10 cellular contexts compared by ENCODE assay signal in the genomic region with DNA sequence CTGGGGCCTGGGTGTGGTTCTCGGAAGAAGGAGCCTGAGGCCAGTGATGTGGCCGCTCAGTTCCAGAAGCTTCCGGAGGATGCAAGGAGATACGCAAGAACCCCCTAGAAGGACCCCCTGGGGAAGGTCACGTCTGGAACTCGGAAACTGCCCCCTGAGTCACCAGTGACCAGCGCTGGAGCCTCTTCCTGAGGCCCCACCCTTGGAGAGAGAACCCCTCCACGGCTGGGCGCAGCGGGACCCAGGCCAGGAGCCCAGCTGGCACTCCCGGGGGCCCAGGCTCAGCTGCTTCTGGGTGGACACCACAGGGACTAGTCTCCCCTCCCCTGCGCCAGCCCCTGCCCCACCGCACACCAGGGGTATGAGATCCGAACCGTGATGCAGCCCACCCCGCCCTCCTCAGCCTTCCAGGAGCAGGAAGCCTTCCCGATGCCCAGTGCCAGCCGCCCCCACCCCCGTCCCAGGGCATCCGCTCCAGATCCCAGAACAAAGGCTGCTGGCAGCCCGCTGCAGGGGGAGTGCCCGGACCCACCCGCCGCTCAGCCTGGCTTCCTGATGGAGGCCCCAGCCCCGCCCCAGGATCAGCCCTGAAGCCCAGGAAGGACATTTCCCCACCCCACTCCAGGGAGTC. TPM values are rescaled to one million over a fixed set of nuclear protein-coding genes. Genes with fewer than 3 reads are reported as not detected.
DNase-seq lines count a peak whose midpoint lies in the region; ATAC-seq and TF ChIP-seq lines count a peak whose summit lies in the region.
"Had no signal": no experiment of that assay in that cellular context is flagged by ENCODE, and none has a peak within 500 bp of the region (broad histone marks: within the 10 kb centered on the region; RNA-seq: fewer than 3 reads in every experiment).

No MANE protein-coding gene starts in this region.

- no peak overlapping the region for H4K8ac ChIP-seq in H9 (replicated peaks; ENCODE audit: insufficient read length, low read depth, low read length)

- peaks cover 4% of the 10 kb centered on the region; the same call in 1 of the 2 replicates for H3K79me2 ChIP-seq in H9 (ENCODE audit: insufficient read depth, low read length)

- H3K27ac ChIP-seq in H9 (ENCODE audit: insufficient read length, low read depth, low read length), result no peak overlapping the region
- peak overlapping the region; percentile 90 to 92 for H3K27ac ChIP-seq in right atrium auricular region
- peak overlapping the region in 15 of 21 experiments; percentile 13 to 87 (median 78) for H3K27ac ChIP-seq in skin epidermis

- DNase-seq in H9, result peak; percentile 32
- peak; percentile 50 for DNase-seq in astrocyte of the hippocampus (ENCODE audit: low read depth, low spot score)
- DNase-seq in right atrium auricular region (ENCODE audit: low spot score), result no peak
- no peak for DNase-seq in NCI-H146 treated with DMSO at 0.1 percent for 48 hours (lab: John Stamatoyannopoulos, UW; ENCODE audit: unreplicated experiment)
- DNase-seq in SIG-M5 treated with dmso at 0.1 percent for 504 hours (lab: John Stamatoyannopoulos, UW; ENCODE audit: unreplicated experiment), result no peak

- H2BK5ac ChIP-seq in H9 (ENCODE audit: insufficient read length, low read length), result no peak overlapping the region

- no peak overlapping the region for H3K4me3 Mint-ChIP-seq in H9
- H3K4me3 Mint-ChIP-seq: dendritic cell treated with granulocyte-macrophage colony-stimulating factor and Interleukin-4, amounts not matched to agents 40 ng/mL and 50 ng/mL, for 4 days; nephron progenitor cell had no signal

- no peak overlapping the region for H3K18ac ChIP-seq in H9 (ENCODE audit: insufficient read length, low read depth, low read length)

- no peak overlapping the region; the same call in 1 of the 2 replicates for H3K4ac ChIP-seq in H9 (ENCODE audit: low read depth, low read length)

- H3K79me1 ChIP-seq in H9 (ENCODE audit: insufficient read depth, low read depth, low read length, poor library complexity, severe bottlenecking), result peaks cover 6% of the 10 kb centered on the region

- no peak overlapping the region for H2AFZ ChIP-seq in H9 (ENCODE audit: low read length)

- H3K27me3 ChIP-seq in H9 (ENCODE audit: insufficient read depth, low read length) (no peaks in the 10 kb centered on the region), right atrium auricular region (no peaks in the 10 kb centered on the region)

- H3K9me3 ChIP-seq in H9 (ENCODE audit: control insufficient read depth, low read depth, low read length), result no peaks in the 10 kb centered on the region
- no peaks in the 10 kb centered on the region for H3K9me3 ChIP-seq in right atrium auricular region

- H3K23me2 ChIP-seq in H9 (ENCODE audit: insufficient read length, low read depth, low read length, poor library complexity, severe bottlenecking), result peaks cover 3% of the 10 kb centered on the region

- H4K91ac ChIP-seq in H9 (ENCODE audit: insufficient read length, low read depth, low read length), result peak overlapping the region; percentile 47

- no peak overlapping the region for H2BK12ac ChIP-seq in H9 (ENCODE audit: insufficient read length, low read depth, low read length)

- peaks cover 33 to 61% of the 10 kb centered on the region in 2 experiments for H3K4me1 Mint-ChIP-seq in H9

- no peak overlapping the region for H4K5ac ChIP-seq in H9 (ENCODE audit: insufficient read length, low read depth, low read length)

- no peak overlapping the region for H2BK15ac ChIP-seq in H9 (ENCODE audit: low read depth, low read length)

- no peak for ATAC-seq in HG02852 (IDR thresholded peaks at IDR 0.05; ENCODE audit: unreplicated experiment)
- no peak for ATAC-seq in GM18858 (IDR thresholded peaks at IDR 0.05; ENCODE audit: unreplicated experiment)

- H3K4me2 ChIP-seq in H9 (ENCODE audit: insufficient read depth, insufficient read length, low read length), result no peak overlapping the region

- no peak overlapping the region for H3K4me3 ChIP-seq in right atrium auricular region
- no peak overlapping the region for H3K4me3 ChIP-seq in skin epidermis

- no CpG with 5 or more reads among the region's 25 CpGs for WGBS in H9 (ENCODE audit: extremely low coverage, insufficient read length, low lambda C conversion rate)

- no peak overlapping the region for H3K56ac ChIP-seq in H9 (ENCODE audit: insufficient read length, low read depth, low read length)

- H3K27me3 Mint-ChIP-seq in H9 (ENCODE audit: low read depth), result no peaks in the 10 kb centered on the region

- no peak overlapping the region for H2AK5ac ChIP-seq in H9 (ENCODE audit: insufficient read length, low read length)

- no peaks in the 10 kb centered on the region for H3K9me3 Mint-ChIP-seq in H9
- H3K9me3 Mint-ChIP-seq: dendritic cell treated with granulocyte-macrophage colony-stimulating factor and Interleukin-4, amounts not matched to agents 40 ng/mL and 50 ng/mL, for 4 days; nephron progenitor cell had no signal

- no peak overlapping the region for H3T11ph ChIP-seq in H9 (ENCODE audit: low read length)

- H4K20me1 ChIP-seq in H9 (ENCODE audit: control insufficient read depth, insufficient read depth, insufficient read length), result no peaks in the 10 kb centered on the region

- H3K4me1 ChIP-seq in H9 (ENCODE audit: insufficient read depth, low read length) (peaks cover 2% of the 10 kb centered on the region; the same call in 1 of the 2 replicates), right atrium auricular region (peaks cover 0 to 96% of the 10 kb centered on the region in 2 donors)

- no peak overlapping the region for H3K23ac ChIP-seq in H9 (ENCODE audit: insufficient read length, low read depth, low read length)

- peak overlapping the region; percentile 50; the same call in 1 of the 2 replicates for H3K14ac ChIP-seq in H9 (ENCODE audit: insufficient read depth, low read length)

- H3K9ac ChIP-seq in H9 (ENCODE audit: extremely low read depth, insufficient read length, low read length), result no peak overlapping the region

- no peak overlapping the region for H2BK120ac ChIP-seq in H9 (ENCODE audit: low read depth, low read length, poor library complexity, severe bottlenecking)

- H3K27ac Mint-ChIP-seq in H9, result no peak overlapping the region; a peak in 1 of 7 replicates
- H3K27ac Mint-ChIP-seq: dendritic cell treated with granulocyte-macrophage colony-stimulating factor and Interleukin-4, amounts not matched to agents 40 ng/mL and 50 ng/mL, for 4 days; nephron progenitor cell had no signal

- TF ChIP-seq CTCF in H9 (conservative IDR thresholded peaks at IDR 0.05) (no peak), right atrium auricular region (IDR thresholded peaks at IDR 0.05) (no peak)

- no peak overlapping the region for H2BK20ac ChIP-seq in H9 (ENCODE audit: low read depth, low read length, poor library complexity, severe bottlenecking)

- no peaks in the 10 kb centered on the region for H3K36me3 ChIP-seq in right atrium auricular region

- peaks cover 0 to 4% (median 2%) of the 10 kb centered on the region in 3 experiments; a peak in 4 of 7 replicates for H3K36me3 Mint-ChIP-seq in H9 (ENCODE audit: insufficient read depth in 1 of 3, low read depth in 3 of 3)

RNA-seq across cellular contexts. Expression of a gene that starts 7.5 kb away (rescaled TPM):
- 200 and 201 TPM in 2 replicates for total RNA-seq in H9 (2021)
- 10 to 100 TPM; 61.1 to 69.4 TPM for total RNA-seq in right atrium auricular region

RNA-seq across cellular contexts. Expression of a gene that starts 27.3 kb away (rescaled TPM):
- total RNA-seq in H9 (2021) (1,715 and 1,736 TPM in 2 replicates), right atrium auricular region (1,000 to 10,000 TPM; 1,510 to 1,937 TPM)

RNA-seq across cellular contexts. Expression of a gene that starts 47.5 kb away (rescaled TPM):
- 10.8 and 11.0 TPM in 2 replicates for total RNA-seq in H9 (2021)
- total RNA-seq in right atrium auricular region, result 10 to 100 TPM; 10.8 to 17.7 TPM

RNA-seq across cellular contexts. Expression of a gene that starts 56.8 kb away (rescaled TPM):
- 153 and 154 TPM in 2 replicates for total RNA-seq in H9 (2021)
- 100 to 1,000 TPM in 1 of 2 donors, 10 to 100 TPM in 1; 95.9 to 128 TPM for total RNA-seq in right atrium auricular region

Comparison
In these comparisons a context has a peak if more than half of its experiments do, and no peak if none do; other contexts are left out.
1. DNase-seq: peak in H9 (single experiment) and astrocyte of the hippocampus (single experiment); none in right atrium auricular region (single experiment), NCI-H146 treated with DMSO at 0.1 percent for 48 hours (single experiment) and SIG-M5 treated with dmso at 0.1 percent for 504 hours (single experiment).